In the genomic region with DNA sequence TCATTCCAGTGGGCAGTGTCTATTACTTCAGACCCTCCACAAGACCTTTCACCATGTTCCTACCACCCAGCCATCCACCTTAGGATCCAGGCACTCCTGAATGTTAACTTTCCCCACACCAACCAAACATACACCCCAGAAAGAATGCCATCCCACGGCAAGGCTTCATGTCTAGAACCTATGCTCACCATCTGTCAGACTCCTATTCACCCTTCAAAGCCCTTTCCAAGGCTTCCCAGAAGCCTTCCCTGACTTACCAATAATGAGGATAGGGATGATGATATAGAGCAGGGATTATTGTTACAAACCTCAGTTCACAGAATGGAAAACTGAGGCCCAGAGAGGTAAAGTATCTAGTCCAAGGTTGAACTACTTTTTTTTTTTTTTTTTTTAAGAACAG, we compare ENCODE assay signal across 2 cellular contexts.
TF ChIP-seq lines count a peak whose summit lies in the region.

No MANE protein-coding gene starts in this region.

TF ChIP-seq in H1, 55 proteins besides CTCF, POLR2A, EP300 and RAD21:
- TF ChIP-seq NANOG (IDR thresholded peaks at IDR 0.05; ENCODE audit: insufficient read depth, low read depth, low read length, poor library complexity, severe bottlenecking), result no peak
- no peak for TF ChIP-seq CHD7 (IDR thresholded peaks at IDR 0.05; ENCODE audit: insufficient replicate concordance, low read length)
- TF ChIP-seq EGR1 (IDR thresholded peaks at IDR 0.05; ENCODE audit: borderline replicate concordance, low read depth, low read length), result no peak
- no peak for TF ChIP-seq SP1 (IDR thresholded peaks at IDR 0.05; ENCODE audit: low read depth, low read length)
- TF ChIP-seq SP4 (IDR thresholded peaks at IDR 0.05; ENCODE audit: low read length), result no peak
- TF ChIP-seq, protein P1, sequence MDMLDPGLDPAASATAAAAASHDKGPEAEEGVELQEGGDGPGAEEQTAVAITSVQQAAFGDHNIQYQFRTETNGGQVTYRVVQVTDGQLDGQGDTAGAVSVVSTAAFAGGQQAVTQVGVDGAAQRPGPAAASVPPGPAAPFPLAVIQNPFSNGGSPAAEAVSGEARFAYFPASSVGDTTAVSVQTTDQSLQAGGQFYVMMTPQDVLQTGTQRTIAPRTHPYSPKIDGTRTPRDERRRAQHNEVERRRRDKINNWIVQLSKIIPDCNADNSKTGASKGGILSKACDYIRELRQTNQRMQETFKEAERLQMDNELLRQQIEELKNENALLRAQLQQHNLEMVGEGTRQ (IDR thresholded peaks at IDR 0.05; ENCODE audit: low read length), result no peak

TF ChIP-seq in HEK293T, 16 proteins besides CTCF, POLR2A, EP300 and RAD21:
- TF ChIP-seq FOXK2 (IDR thresholded peaks at IDR 0.05), result no peak
- TF ChIP-seq NFRKB (IDR thresholded peaks at IDR 0.05), result no peak
- no peak for TF ChIP-seq SUZ12 (IDR thresholded peaks at IDR 0.05)
- TF ChIP-seq FOXM1 (IDR thresholded peaks at IDR 0.05; ENCODE audit: borderline replicate concordance), result no peak
- no peak for TF ChIP-seq ZNF384 (IDR thresholded peaks at IDR 0.05)
- TF ChIP-seq HDGF (IDR thresholded peaks at IDR 0.05; ENCODE audit: borderline replicate concordance), result no peak
